In the genomic region with DNA sequence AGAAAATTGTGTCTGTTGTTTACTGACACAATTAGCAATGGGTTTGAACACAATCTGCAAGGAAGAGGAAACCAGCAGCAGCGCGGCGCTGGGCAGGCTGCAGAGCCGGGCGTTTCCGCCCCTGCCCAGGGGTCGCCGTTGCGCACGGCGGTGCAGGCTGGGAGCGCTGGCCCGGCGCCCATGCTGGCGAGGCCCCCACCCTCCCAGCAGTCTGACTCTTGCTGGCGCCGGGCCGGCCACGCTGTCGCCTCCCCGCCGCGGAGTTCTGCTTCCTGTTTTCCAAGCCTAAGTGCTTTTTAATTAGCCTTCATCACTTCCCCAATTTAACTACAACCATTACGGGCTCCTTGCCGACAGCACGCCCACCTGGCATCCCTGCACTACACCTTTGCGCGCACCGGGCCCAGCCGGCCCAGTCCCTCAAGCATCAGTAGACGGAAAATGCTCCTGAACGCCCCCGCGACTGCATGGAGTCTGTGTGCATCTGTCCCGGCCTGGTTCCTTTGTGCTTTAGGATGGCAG, we compare ENCODE assay signal across 8 cellular contexts.
DNase-seq lines count a peak whose midpoint lies in the region; ATAC-seq lines count a peak whose summit lies in the region.

No MANE protein-coding gene starts in this region.

- in situ Hi-C loops in G401 (cut with HindIII; ENCODE audit: low sequenced_read_pairs), result no loop called here

- ATAC-seq in HG02981 (IDR thresholded peaks at IDR 0.05; ENCODE audit: unreplicated experiment), result peak; percentile 46

- DNase-seq in G401 (ENCODE audit: low spot score), result peak; percentile 34
- peak; percentile 49 for DNase-seq in NCI-H524 treated with DMSO at 0.1 percent for 48 hours (lab: John Stamatoyannopoulos, UW)
- peak; percentile 71 for DNase-seq in astrocyte of the hippocampus (ENCODE audit: low read depth, low spot score)
- DNase-seq in hypothalamus (lab: John Stamatoyannopoulos, UW), result peak in 48 of 51 donors; percentile 7 to 79 (median 50)
- peak; percentile 15 for DNase-seq in pulmonary artery endothelial cell (ENCODE audit: low read depth, low spot score)
- no peak for DNase-seq in NCI-H1048 (lab: John Stamatoyannopoulos, UW)
- DNase-seq in cerebellar nuclear complex (lab: John Stamatoyannopoulos, UW), result no peak

Comparison
In these comparisons a context has a peak if more than half of its experiments do, and no peak if none do; other contexts are left out.
1. DNase-seq: peak in G401 (single experiment), NCI-H524 treated with DMSO at 0.1 percent for 48 hours (single experiment), astrocyte of the hippocampus (single experiment), hypothalamus (48 of 51) and pulmonary artery endothelial cell (single experiment); none in NCI-H1048 (single experiment) and cerebellar nuclear complex (0 of 2).